ENCODE assay signal across 8 cellular contexts in the genomic region with DNA sequence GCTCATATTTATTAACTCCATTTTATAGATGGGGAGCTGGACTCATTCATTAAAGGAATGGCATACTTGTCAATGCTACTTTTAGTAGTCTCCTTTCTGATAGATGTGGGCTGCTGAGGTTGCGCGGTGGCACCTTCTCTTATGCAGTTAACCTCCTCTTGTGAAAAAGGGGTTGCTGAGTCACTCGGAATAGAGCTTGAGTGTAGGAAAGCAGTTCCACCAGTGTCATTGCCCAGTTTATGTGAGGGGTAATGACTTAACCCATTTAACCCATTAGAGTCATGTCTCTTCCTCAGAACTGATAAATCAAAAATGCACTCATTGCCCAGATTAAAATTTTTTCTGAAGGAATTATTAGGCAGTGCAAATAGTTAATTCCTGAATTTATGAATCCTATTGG. TPM values are rescaled to one million over a fixed set of nuclear protein-coding genes. Genes with fewer than 3 reads are reported as not detected.
DNase-seq lines count a peak whose midpoint lies in the region; ATAC-seq, FAIRE-seq and TF ChIP-seq lines count a peak whose summit lies in the region.

No MANE protein-coding gene starts in this region.

- in situ Hi-C loops in mammary epithelial cell (cut with MboI; ENCODE audit: low sequenced_read_pairs in 2 of 2): no loop called here

- POLR2A ChIA-PET in CD4-positive, alpha-beta T cell (lab: Charles Lee): no interaction called here
- POLR2A ChIA-PET in GM10248 (lab: Yijun Ruan, JAX): no interaction called here

- H3K27me3 Mint-ChIP-seq in CD4-positive, alpha-beta T cell: no peaks in the 10 kb centered on the region
- H3K27me3 Mint-ChIP-seq in T-helper 17 cell: no peaks in the 10 kb centered on the region

- no peaks in the 10 kb centered on the region for H3K36me3 ChIP-seq in mammary epithelial cell (ENCODE audit: insufficient read depth, low read length)

- ATAC-seq in CD4-positive, alpha-beta T cell (ENCODE audit: poor library complexity): peak; percentile 65
- ATAC-seq in T-helper 17 cell (peak; percentile 40), HG02938 (IDR thresholded peaks at IDR 0.05; ENCODE audit: unreplicated experiment) (no peak)

- no peak overlapping the region for H3K9ac ChIP-seq in mammary epithelial cell (ENCODE audit: insufficient read depth, low read length)

- no peaks in the 10 kb centered on the region for H3K27me3 ChIP-seq in CD4-positive, alpha-beta T cell (ENCODE audit: control insufficient read depth, insufficient read depth, low read length)
- H3K27me3 ChIP-seq in mammary epithelial cell (ENCODE audit: insufficient read depth, low read length): no peaks in the 10 kb centered on the region

- H4K20me1 ChIP-seq in mammary epithelial cell (ENCODE audit: insufficient read depth, low read length): peaks cover 4% of the 10 kb centered on the region

- BruUV-seq in mammary epithelial cell (replicated peaks; lab: Mats Ljungman, UMichigan): no TSS peak

- H3K4me3 ChIP-seq in mammary epithelial cell (replicated peaks in 1 of 3; ENCODE audit: insufficient read depth in 1 of 3, low read depth in 2 of 3, low read length in 3 of 3): no peak overlapping the region

- H2AFZ ChIP-seq in mammary epithelial cell (ENCODE audit: low read depth, low read length): no peak overlapping the region

- 67% methylated on average over 3 of the region's 3 CpGs for WGBS in mammary epithelial cell (ENCODE audit: low coverage, missing lambda C conversion rate)

- peak in 5 of 10 experiments; percentile 7 to 13 (median 12) for DNase-seq in CD4-positive, alpha-beta T cell
- DNase-seq in T-helper 17 cell (no peak), mammary epithelial cell (peak; percentile 16), renal cortical epithelial cell (ENCODE audit: low read depth) (peak; percentile 37), GM10248 (ENCODE audit: extremely low spot score) (no peak), GM12892 (ENCODE audit: insufficient read length) (no peak), substantia nigra (lab: John Stamatoyannopoulos, UW) (no peak)

- intact Hi-C loops in CD4-positive, alpha-beta T cell (cut with DNase I, micrococcal nuclease): loop anchor here in 1 of 2 experiments (5.0 kb wide), 1 partner anchor 33 kb away; no protein-coding TSS in a partner anchor
- intact Hi-C loops in mammary epithelial cell (cut with micrococcal nuclease): no loop called here

- H3K9me3 Mint-ChIP-seq in CD4-positive, alpha-beta T cell: no peaks in the 10 kb centered on the region

- peak overlapping the region; percentile 60 for H3K4me3 Mint-ChIP-seq in CD4-positive, alpha-beta T cell
- no peak overlapping the region for H3K4me3 Mint-ChIP-seq in T-helper 17 cell

- H3K27ac Mint-ChIP-seq in CD4-positive, alpha-beta T cell: peak overlapping the region; percentile 37
- no peak overlapping the region for H3K27ac Mint-ChIP-seq in T-helper 17 cell

- CTCF ChIA-PET in CD4-positive, alpha-beta T cell (lab: Charles Lee): interaction anchor here (1.5 to 2.0 kb wide), 2 partner anchors 62 to 268 kb away, joined by 4 to 9 read pairs; no protein-coding TSS in a partner anchor
- CTCF ChIA-PET in mammary epithelial cell (lab: Charles Lee; ENCODE audit: low non-redundant PET): no interaction called here
- CTCF ChIA-PET in GM10248 (lab: Yijun Ruan, JAX): interaction anchor here (2.3 kb wide), 2 partner anchors 9 to 61 kb away, joined by 8 to 20 read pairs; no protein-coding TSS in a partner anchor

- no peak overlapping the region for H3K4me2 ChIP-seq in mammary epithelial cell (ENCODE audit: insufficient read depth, low read depth, low read length)

- peaks cover 83% of the 10 kb centered on the region for H3K4me1 Mint-ChIP-seq in CD4-positive, alpha-beta T cell (ENCODE audit: low read depth)
- H3K4me1 Mint-ChIP-seq in T-helper 17 cell: peaks cover 54% of the 10 kb centered on the region

- TF ChIP-seq CTCF in CD4-positive, alpha-beta T cell (IDR thresholded peaks at IDR 0.05): no peak
- TF ChIP-seq CTCF in mammary epithelial cell (conservative IDR thresholded peaks at IDR 0.05 in 1 of 2, IDR thresholded peaks at IDR 0.05 in 1 of 2; ENCODE audit: extremely low read depth in 1 of 2, insufficient read depth in 1 of 2, low read depth in 1 of 2, low read length in 2 of 2): no peak
- no peak for TF ChIP-seq CTCF in GM10248 (IDR thresholded peaks at IDR 0.05; ENCODE audit: control extremely low read depth, extremely low read depth, low read depth, missing control alignments)

- no peaks in the 10 kb centered on the region for H3K9me3 ChIP-seq in CD4-positive, alpha-beta T cell (ENCODE audit: control insufficient read depth, low read length)
- H3K9me3 ChIP-seq in T-helper 17 cell (ENCODE audit: control insufficient read depth, low read length, poor library complexity, severe bottlenecking): no peaks in the 10 kb centered on the region
- no peaks in the 10 kb centered on the region for H3K9me3 ChIP-seq in mammary epithelial cell (replicated peaks; ENCODE audit: insufficient read depth, low read length)

- H3K79me2 ChIP-seq in mammary epithelial cell (ENCODE audit: insufficient read depth, low read length): peaks cover 97% of the 10 kb centered on the region

- peaks cover 17% of the 10 kb centered on the region for H3K4me1 ChIP-seq in mammary epithelial cell (ENCODE audit: insufficient read depth, low read length)

- TF ChIP-seq POLR2A in GM12892 (IDR thresholded peaks at IDR 0.05; ENCODE audit: low read depth, low read length): no peak

- no peak for FAIRE-seq in GM12892 (lab: Jason Lieb, UNC)

- H3K36me3 Mint-ChIP-seq in CD4-positive, alpha-beta T cell (ENCODE audit: low read depth): peaks cover 26% of the 10 kb centered on the region
- peaks cover 2% of the 10 kb centered on the region for H3K36me3 Mint-ChIP-seq in T-helper 17 cell (ENCODE audit: low read depth)

- no peak overlapping the region for H3K27ac ChIP-seq in CD4-positive, alpha-beta T cell (ENCODE audit: low read depth, low read length)
- H3K27ac ChIP-seq in mammary epithelial cell (ENCODE audit: insufficient read depth, low read depth, low read length): no peak overlapping the region
- H3K27ac ChIP-seq in substantia nigra (ENCODE audit: low read depth, low read length, poor library complexity, severe bottlenecking): no peak overlapping the region

- dilution Hi-C loops in mammary epithelial cell (cut with HindIII; ENCODE audit: low sequenced_read_pairs): no loop called here

RNA-seq across cellular contexts. Expression of a gene that starts 6.3 kb away (rescaled TPM):
- 10 to 100 TPM; 42.6 to 42.8 TPM for total RNA-seq in CD4-positive, alpha-beta T cell
- 10 to 100 TPM; 43.7 to 48.1 TPM for total RNA-seq in T-helper 17 cell
- 10 to 100 TPM; 44.4 to 66.8 TPM for total RNA-seq in mammary epithelial cell
- 32.2 TPM for polyA plus RNA-seq in mammary epithelial cell
- polyA minus RNA-seq in mammary epithelial cell: 102 TPM
- total RNA-seq in renal cortical epithelial cell: 52.8 and 86.7 TPM in 2 replicates
- 27.3 TPM for polyA plus RNA-seq in GM12892 (2012; ENCODE audit: missing spikeins)

RNA-seq across cellular contexts. Expression of a gene that starts 9.5 kb away (rescaled TPM):
- total RNA-seq in CD4-positive, alpha-beta T cell: not detected
- total RNA-seq in T-helper 17 cell (under 1 TPM in 1 of 2 donors, not detected in 1; 0.37 TPM), mammary epithelial cell (under 1 TPM in 1 of 2 donors, not detected in 1; under 0.01 TPM), renal cortical epithelial cell (0.05 TPM in 1 of 2 replicates, not detected in the other)
- polyA plus RNA-seq in mammary epithelial cell: 0.16 TPM
- polyA minus RNA-seq in mammary epithelial cell: not detected
- not detected for polyA plus RNA-seq in GM12892 (2012; ENCODE audit: missing spikeins)

Comparison
In these comparisons a context has a peak if more than half of its experiments do, and no peak if none do; other contexts are left out.
1. DNase-seq: peak in mammary epithelial cell (single experiment) and renal cortical epithelial cell (single experiment); none in T-helper 17 cell (0 of 3), GM10248 (single experiment), GM12892 (single experiment) and substantia nigra (0 of 49).